In the genomic region with DNA sequence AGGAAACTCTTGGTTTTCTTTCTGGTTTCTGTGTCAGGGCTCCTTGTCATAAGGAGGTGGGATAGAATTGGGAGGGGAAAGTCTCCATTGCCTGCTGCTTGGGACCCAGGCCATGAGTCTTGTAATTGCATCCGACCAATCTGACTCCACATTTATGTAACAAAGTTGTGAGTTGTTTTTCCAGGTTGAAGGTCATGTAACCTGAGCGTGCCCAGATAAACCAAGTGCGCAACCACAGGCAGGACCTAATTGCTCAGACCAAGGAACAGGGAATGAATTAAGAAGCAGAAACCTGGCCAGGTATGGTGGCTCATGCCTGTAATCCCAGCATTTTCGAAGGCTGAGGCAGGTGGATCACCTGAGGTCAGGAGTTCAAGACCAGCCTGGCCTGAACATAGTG, we compare ENCODE assay signal across 14 cellular contexts. TPM values are rescaled to one million over a fixed set of nuclear protein-coding genes. Genes with fewer than 3 reads are reported as not detected.
DNase-seq lines count a peak whose midpoint lies in the region; ATAC-seq and TF ChIP-seq lines count a peak whose summit lies in the region.
"Had no signal": no experiment of that assay in that cellular context is flagged by ENCODE, and none has a peak within 500 bp of the region (broad histone marks: within the 10 kb centered on the region; RNA-seq: fewer than 3 reads in every experiment).

No MANE protein-coding gene starts in this region.

- no peak for TF ChIP-seq CTCF in liver (IDR thresholded peaks at IDR 0.05; ENCODE audit: low read depth, low read length, missing input control)

- no peak for TF ChIP-seq RAD21 in liver (IDR thresholded peaks at IDR 0.05)

- no peaks in the 10 kb centered on the region for H3K4me1 ChIP-seq in liver (ENCODE audit: control insufficient read depth in 4 of 4, insufficient read depth in 4 of 4, low read length in 3 of 4)

- no peaks in the 10 kb centered on the region for H3K9me3 ChIP-seq in liver (ENCODE audit: control insufficient read depth in 4 of 4, low read length in 3 of 4)
- H3K9me3 ChIP-seq: BLaER1 treated with 17β-estradiol and CSF1 and Interleukin-3, amounts not matched to agents 10 nM and 100 nM had no signal

- peaks cover 4% of the 10 kb centered on the region for H3K27me3 Mint-ChIP-seq in IgD-negative memory B cell
- H3K27me3 Mint-ChIP-seq: CD4-positive, CD25-positive, alpha-beta regulatory T cell had no signal

- no peaks in the 10 kb centered on the region for H3K9me3 Mint-ChIP-seq in IgD-negative memory B cell
- H3K9me3 Mint-ChIP-seq: CD4-positive, CD25-positive, alpha-beta regulatory T cell; HFFc6 had no signal

- peaks cover 17 to 29% (median 18%) of the 10 kb centered on the region in 3 donors for H3K4me1 Mint-ChIP-seq in IgD-negative memory B cell

- H3K4me3 ChIP-seq in liver (ENCODE audit: low read depth in 1 of 3, low read length in 3 of 3) = no peak overlapping the region
- H3K4me3 ChIP-seq: BLaER1 treated with 17β-estradiol and CSF1 and Interleukin-3, amounts not matched to agents 10 nM and 100 nM; GM12878 had no signal

- DNase-seq in kidney tubule cell (ENCODE audit: low spot score) (peak; percentile 6), NCI-H2227 (lab: John Stamatoyannopoulos, UW; ENCODE audit: unreplicated experiment) (no peak)
- DNase-seq: CD4-positive, CD25-positive, alpha-beta regulatory T cell; DMS53; HCEC 1CT; HFFc6 had no signal

- no peak overlapping the region for H3K4me3 Mint-ChIP-seq in IgD-negative memory B cell
- H3K4me3 Mint-ChIP-seq: CD4-positive, CD25-positive, alpha-beta regulatory T cell; HFFc6 had no signal

- no peaks in the 10 kb centered on the region for H3K36me3 ChIP-seq in liver (ENCODE audit: control insufficient read depth in 4 of 4, insufficient read depth in 3 of 4, low read depth in 1 of 4, low read length in 3 of 4)
- H3K36me3 ChIP-seq: BLaER1 treated with 17β-estradiol and CSF1 and Interleukin-3, amounts not matched to agents 10 nM and 100 nM had no signal

- ATAC-seq in GM18505 (IDR thresholded peaks at IDR 0.05; ENCODE audit: unreplicated experiment) (no peak), GM21825 (IDR thresholded peaks at IDR 0.05; ENCODE audit: unreplicated experiment) (no peak)
- ATAC-seq: GM12878 had no signal

- no peaks in the 10 kb centered on the region for H3K27me3 ChIP-seq in liver (ENCODE audit: control insufficient read depth in 4 of 4, insufficient read depth in 4 of 4, low read length in 3 of 4)
- H3K27me3 ChIP-seq: BLaER1 treated with 17β-estradiol and CSF1 and Interleukin-3, amounts not matched to agents 10 nM and 100 nM had no signal

- no peaks in the 10 kb centered on the region for H3K36me3 Mint-ChIP-seq in IgD-negative memory B cell
- H3K36me3 Mint-ChIP-seq: CD4-positive, CD25-positive, alpha-beta regulatory T cell had no signal

- H3K27ac ChIP-seq in liver (ENCODE audit: low read depth in 1 of 2, low read length in 2 of 2) (no peak overlapping the region), temporal lobe (ENCODE audit: low read depth, low read length) (peak overlapping the region; percentile 94)
- H3K27ac ChIP-seq: BLaER1 treated with 17β-estradiol and CSF1 and Interleukin-3, amounts not matched to agents 10 nM and 100 nM; HL-60 had no signal

- no peak for TF ChIP-seq POLR2A in GM18505 (IDR thresholded peaks at IDR 0.05; ENCODE audit: borderline replicate concordance, extremely low read depth, insufficient read depth, insufficient read length)

- peak overlapping the region in 2 of 3 donors; percentile 44 to 46 for H3K27ac Mint-ChIP-seq in IgD-negative memory B cell
- H3K27ac Mint-ChIP-seq: CD4-positive, CD25-positive, alpha-beta regulatory T cell; HFFc6 had no signal

- WGBS in liver = 57% methylated on average over 4 of the region's 4 CpGs

- H3K9ac ChIP-seq in liver (ENCODE audit: low read depth in 1 of 2, low read length in 2 of 2) = no peak overlapping the region
- H3K9ac ChIP-seq: BLaER1 treated with 17β-estradiol and CSF1 and Interleukin-3, amounts not matched to agents 10 nM and 100 nM had no signal

TF ChIP-seq in liver, 16 proteins besides CTCF, POLR2A, EP300 and RAD21:
- TF ChIP-seq, protein P1, sequence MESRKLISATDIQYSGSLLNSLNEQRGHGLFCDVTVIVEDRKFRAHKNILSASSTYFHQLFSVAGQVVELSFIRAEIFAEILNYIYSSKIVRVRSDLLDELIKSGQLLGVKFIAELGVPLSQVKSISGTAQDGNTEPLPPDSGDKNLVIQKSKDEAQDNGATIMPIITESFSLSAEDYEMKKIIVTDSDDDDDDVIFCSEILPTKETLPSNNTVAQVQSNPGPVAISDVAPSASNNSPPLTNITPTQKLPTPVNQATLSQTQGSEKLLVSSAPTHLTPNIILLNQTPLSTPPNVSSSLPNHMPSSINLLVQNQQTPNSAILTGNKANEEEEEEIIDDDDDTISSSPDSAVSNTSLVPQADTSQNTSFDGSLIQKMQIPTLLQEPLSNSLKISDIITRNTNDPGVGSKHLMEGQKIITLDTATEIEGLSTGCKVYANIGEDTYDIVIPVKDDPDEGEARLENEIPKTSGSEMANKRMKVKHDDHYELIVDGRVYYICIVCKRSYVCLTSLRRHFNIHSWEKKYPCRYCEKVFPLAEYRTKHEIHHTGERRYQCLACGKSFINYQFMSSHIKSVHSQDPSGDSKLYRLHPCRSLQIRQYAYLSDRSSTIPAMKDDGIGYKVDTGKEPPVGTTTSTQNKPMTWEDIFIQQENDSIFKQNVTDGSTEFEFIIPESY (IDR thresholded peaks at IDR 0.05) = no peak
- TF ChIP-seq JUND (IDR thresholded peaks at IDR 0.05) (no peak), FOXA2 (IDR thresholded peaks at IDR 0.05) (no peak), RXRA (IDR thresholded peaks at IDR 0.05) (peak in 1 of 2 donors; percentile 7), SP1 (IDR thresholded peaks at IDR 0.05) (peak; percentile 35), HNF4A (conservative IDR thresholded peaks at IDR 0.05) (peak; percentile 8 to 19), EGR1 (IDR thresholded peaks at IDR 0.05; ENCODE audit: low read depth in 2 of 2) (no peak)
- TF ChIP-seq, protein P2, sequence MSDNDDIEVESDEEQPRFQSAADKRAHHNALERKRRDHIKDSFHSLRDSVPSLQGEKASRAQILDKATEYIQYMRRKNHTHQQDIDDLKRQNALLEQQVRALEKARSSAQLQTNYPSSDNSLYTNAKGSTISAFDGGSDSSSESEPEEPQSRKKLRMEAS (IDR thresholded peaks at IDR 0.05) = no peak
- TF ChIP-seq, protein P3, sequence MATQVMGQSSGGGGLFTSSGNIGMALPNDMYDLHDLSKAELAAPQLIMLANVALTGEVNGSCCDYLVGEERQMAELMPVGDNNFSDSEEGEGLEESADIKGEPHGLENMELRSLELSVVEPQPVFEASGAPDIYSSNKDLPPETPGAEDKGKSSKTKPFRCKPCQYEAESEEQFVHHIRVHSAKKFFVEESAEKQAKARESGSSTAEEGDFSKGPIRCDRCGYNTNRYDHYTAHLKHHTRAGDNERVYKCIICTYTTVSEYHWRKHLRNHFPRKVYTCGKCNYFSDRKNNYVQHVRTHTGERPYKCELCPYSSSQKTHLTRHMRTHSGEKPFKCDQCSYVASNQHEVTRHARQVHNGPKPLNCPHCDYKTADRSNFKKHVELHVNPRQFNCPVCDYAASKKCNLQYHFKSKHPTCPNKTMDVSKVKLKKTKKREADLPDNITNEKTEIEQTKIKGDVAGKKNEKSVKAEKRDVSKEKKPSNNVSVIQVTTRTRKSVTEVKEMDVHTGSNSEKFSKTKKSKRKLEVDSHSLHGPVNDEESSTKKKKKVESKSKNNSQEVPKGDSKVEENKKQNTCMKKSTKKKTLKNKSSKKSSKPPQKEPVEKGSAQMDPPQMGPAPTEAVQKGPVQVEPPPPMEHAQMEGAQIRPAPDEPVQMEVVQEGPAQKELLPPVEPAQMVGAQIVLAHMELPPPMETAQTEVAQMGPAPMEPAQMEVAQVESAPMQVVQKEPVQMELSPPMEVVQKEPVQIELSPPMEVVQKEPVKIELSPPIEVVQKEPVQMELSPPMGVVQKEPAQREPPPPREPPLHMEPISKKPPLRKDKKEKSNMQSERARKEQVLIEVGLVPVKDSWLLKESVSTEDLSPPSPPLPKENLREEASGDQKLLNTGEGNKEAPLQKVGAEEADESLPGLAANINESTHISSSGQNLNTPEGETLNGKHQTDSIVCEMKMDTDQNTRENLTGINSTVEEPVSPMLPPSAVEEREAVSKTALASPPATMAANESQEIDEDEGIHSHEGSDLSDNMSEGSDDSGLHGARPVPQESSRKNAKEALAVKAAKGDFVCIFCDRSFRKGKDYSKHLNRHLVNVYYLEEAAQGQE (IDR thresholded peaks at IDR 0.05) = no peak

RNA-seq across cellular contexts. Expression of a gene that starts 17.8 kb away (rescaled TPM):
- polyA plus RNA-seq in IgD-negative memory B cell (3.6 TPM), liver (1 to 10 TPM; 2.5 to 5.6 TPM)
- total RNA-seq in liver (1 to 10 TPM; 2.7 to 5.3 TPM), temporal lobe (1.5 TPM)

RNA-seq across cellular contexts. Expression of a gene that starts 37.0 kb away (rescaled TPM):
- 7,235 TPM for polyA plus RNA-seq in IgD-negative memory B cell
- total RNA-seq in liver = 100 to 1,000 TPM; 206 to 626 TPM
- 100 to 1,000 TPM; 257 to 648 TPM for polyA plus RNA-seq in liver
- total RNA-seq in temporal lobe = 865 TPM
